26 cellular contexts compared by ENCODE assay signal in the genomic region with DNA sequence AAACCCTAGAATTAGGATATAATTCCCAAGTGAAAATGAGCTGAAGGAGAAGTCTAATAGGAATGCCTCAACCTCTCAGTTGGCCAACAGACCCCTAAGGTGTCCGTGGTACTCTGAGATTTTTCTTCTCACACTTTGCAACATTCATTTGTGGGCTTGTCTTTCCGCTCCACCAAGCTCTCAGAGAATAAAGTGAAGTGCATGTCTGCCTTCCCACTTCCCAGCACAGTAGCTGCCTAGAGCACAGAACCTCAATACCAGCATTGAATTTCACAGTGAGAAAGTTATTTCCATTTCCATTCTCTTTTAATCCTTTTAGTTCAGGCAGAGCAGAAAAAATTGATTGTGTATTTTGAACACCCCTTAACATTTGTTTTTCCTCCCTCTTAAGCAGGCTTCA.
DNase-seq lines count a peak whose midpoint lies in the region; ATAC-seq and TF ChIP-seq lines count a peak whose summit lies in the region.
"Had no signal": no experiment of that assay in that cellular context is flagged by ENCODE, and none has a peak within 500 bp of the region (broad histone marks: within the 10 kb centered on the region; RNA-seq: fewer than 3 reads in every experiment).

No MANE protein-coding gene starts in this region.

- peaks cover 2% of the 10 kb centered on the region for H3K9me1 ChIP-seq in IMR-90 (ENCODE audit: insufficient read depth, low read length)

- BruUV-seq in A673 (replicated peaks; lab: Mats Ljungman, UMichigan) (no TSS peak), IMR-90 (replicated peaks; lab: Mats Ljungman, UMichigan) (no TSS peak), OCI-LY7 (replicated peaks; lab: Mats Ljungman, UMichigan) (no TSS peak)

- TF ChIP-seq POLR2A in IMR-90 (IDR thresholded peaks at IDR 0.05; ENCODE audit: low read depth, low read length): no peak

- dilution Hi-C loops in IMR-90 (cut with HindIII; ENCODE audit: low sequenced_read_pairs, unreplicated experiment): no loop called here

- H3K27ac ChIP-seq in A673 (ENCODE audit: low read depth, low read length, poor library complexity, severe bottlenecking) (no peak overlapping the region), IMR-90 (ENCODE audit: insufficient read depth, low read length) (no peak overlapping the region), OCI-LY7 (ENCODE audit: low read depth, low read length, poor library complexity, severe bottlenecking) (no peak overlapping the region), mesendoderm (ENCODE audit: low read depth, low read length) (no peak overlapping the region)
- H3K27ac ChIP-seq: BLaER1 treated with 17β-estradiol and CSF1 and Interleukin-3, amounts not matched to agents 10 nM and 100 nM; SJSA1 had no signal

- no peak overlapping the region for H3K9ac ChIP-seq in IMR-90 (ENCODE audit: low read depth, low read length)
- H3K9ac ChIP-seq in mesendoderm (ENCODE audit: low read length): no peak overlapping the region
- H3K9ac ChIP-seq: BLaER1 treated with 17β-estradiol and CSF1 and Interleukin-3, amounts not matched to agents 10 nM and 100 nM had no signal

- H4K8ac ChIP-seq in IMR-90 (ENCODE audit: low read depth in 2 of 2, low read length in 2 of 2): no peak overlapping the region
- no peak overlapping the region for H4K8ac ChIP-seq in mesendoderm (ENCODE audit: low read depth, low read length)

- H3K4me1 ChIP-seq in A673 (ENCODE audit: insufficient read depth, low read length, poor library complexity, severe bottlenecking) (peaks cover 18% of the 10 kb centered on the region), IMR-90 (ENCODE audit: control insufficient read depth, insufficient read depth, low read length) (peaks cover 6% of the 10 kb centered on the region), OCI-LY7 (ENCODE audit: insufficient read depth, low read length, poor library complexity, severe bottlenecking) (peaks cover 12% of the 10 kb centered on the region), mesendoderm (ENCODE audit: control insufficient read depth, low read depth, low read length) (no peaks in the 10 kb centered on the region)
- H3K4me1 ChIP-seq: BLaER1 treated with 17β-estradiol and CSF1 and Interleukin-3, amounts not matched to agents 10 nM and 100 nM had no signal

- H2BK120ac ChIP-seq in IMR-90 (ENCODE audit: low read depth, low read length) (no peak overlapping the region), mesendoderm (ENCODE audit: low read depth, low read length) (no peak overlapping the region)

- H2AK9ac ChIP-seq in IMR-90 (replicated peaks; ENCODE audit: low read depth, low read length, poor library complexity): no peak overlapping the region

- DNase-seq in A673 (ENCODE audit: low spot score) (peak; percentile 45), IMR-90 (no peak), OCI-LY7 (ENCODE audit: low spot score) (no peak), kidney tubule cell (ENCODE audit: low spot score) (peak; percentile 34), NCI-H82 treated with DMSO at 0.1 percent for 48 hours (lab: John Stamatoyannopoulos, UW; ENCODE audit: unreplicated experiment) (no peak), mesendoderm (no peak)
- no peak for DNase-seq in activated CD4-positive, alpha-beta T cell treated with anti-CD3 and anti-CD28 coated beads, Interleukin-2, amount 50 U/mL, for 48 hours
- DNase-seq: AML-193; CD4-positive, alpha-beta T cell; DMS53; EL; GDM1; HCEC 1CT; Karpas-422; NCI-H1092; NCI-H1436; NCI-H2081 treated with DMSO at 0.1 percent for 48 hours; NCI-H446 treated with DMSO at 0.1 percent for 48 hours; NCI-H526; NCI-H82; Right ventricle myocardium superior; RPMI8226 had no signal

- H3K9me3 ChIP-seq in A673 (ENCODE audit: low read depth, low read length, poor library complexity, severe bottlenecking) (no peaks in the 10 kb centered on the region), IMR-90 (ENCODE audit: control insufficient read depth, insufficient read depth, low read length) (no peaks in the 10 kb centered on the region), OCI-LY7 (ENCODE audit: low read length) (peaks cover 5% of the 10 kb centered on the region; the same call in 1 of the 2 replicates)
- H3K9me3 ChIP-seq: BLaER1 treated with 17β-estradiol and CSF1 and Interleukin-3, amounts not matched to agents 10 nM and 100 nM; SJSA1 had no signal

- H3K9me2 ChIP-seq in OCI-LY7 (ENCODE audit: insufficient read depth, low read length): no peaks in the 10 kb centered on the region

- in situ Hi-C loops in IMR-90 (cut with MboI; ENCODE audit: low sequenced_read_pairs): no loop called here

- H2BK20ac ChIP-seq in IMR-90 (ENCODE audit: low read depth, low read length): 0 out of 2 replicates have a peak overlapping the region, but pooled peaks have one; percentile 24

- H2BK5ac ChIP-seq in IMR-90 (ENCODE audit: low read depth, low read length, poor library complexity, severe bottlenecking): no peak overlapping the region
- no peak overlapping the region for H2BK5ac ChIP-seq in mesendoderm (ENCODE audit: low read length)

- H3K4me3 ChIP-seq in A673 (ENCODE audit: low read depth, low read length, poor library complexity, severe bottlenecking): no peak overlapping the region
- no peak overlapping the region for H3K4me3 ChIP-seq in IMR-90 (ENCODE audit: insufficient read depth, low read depth, low read length)
- no peak overlapping the region for H3K4me3 ChIP-seq in OCI-LY7 (ENCODE audit: low read depth, low read length, poor library complexity, severe bottlenecking)
- no peak overlapping the region for H3K4me3 ChIP-seq in mesendoderm (ENCODE audit: low read length)
- H3K4me3 ChIP-seq: BLaER1 treated with 17β-estradiol and CSF1 and Interleukin-3, amounts not matched to agents 10 nM and 100 nM; GM12878; SJSA1 had no signal

- POLR2A ChIA-PET in A673 (lab: Charles Lee; ENCODE audit: low non-redundant PET): no interaction called here
- POLR2A ChIA-PET in IMR-90 (lab: Charles Lee; ENCODE audit: unreplicated experiment): no interaction called here
- POLR2A ChIA-PET in OCI-LY7 (lab: Charles Lee): interaction anchor here (0.6 to 1.7 kb wide), 6 partner anchors 12 to 418 kb away, joined by 3 to 13 read pairs (median 4); no protein-coding TSS in a partner anchor

- intact Hi-C loops in A673 (cut with micrococcal nuclease; ENCODE audit: unreplicated experiment): loop anchor here (10.0 kb wide), 1 partner anchor 57 kb away; no protein-coding TSS in a partner anchor
- intact Hi-C loops in IMR-90 (cut with micrococcal nuclease): no loop called here
- intact Hi-C loops in OCI-LY7 (cut with micrococcal nuclease; ENCODE audit: unreplicated experiment): no loop called here

- H3K27me3 ChIP-seq in A673 (replicated peaks; ENCODE audit: insufficient read depth, low read depth, low read length, poor library complexity) (no peaks in the 10 kb centered on the region), IMR-90 (ENCODE audit: control insufficient read depth, insufficient read depth, low read length) (no peaks in the 10 kb centered on the region), mesendoderm (ENCODE audit: insufficient read depth, low read length, poor library complexity) (no peaks in the 10 kb centered on the region)
- H3K27me3 ChIP-seq: BLaER1 treated with 17β-estradiol and CSF1 and Interleukin-3, amounts not matched to agents 10 nM and 100 nM; SJSA1 had no signal

- H2AK5ac ChIP-seq in IMR-90 (ENCODE audit: low read depth, low read length) (peak overlapping the region; percentile 46), mesendoderm (ENCODE audit: low read length) (no peak overlapping the region)

- H3K79me1 ChIP-seq in IMR-90 (ENCODE audit: low read depth in 1 of 2, low read length in 2 of 2) (no peaks in the 10 kb centered on the region), mesendoderm (ENCODE audit: low read length) (no peaks in the 10 kb centered on the region)

- 0 out of 2 replicates have a peak overlapping the region, but pooled peaks have one; percentile 59 for H3K4ac ChIP-seq in IMR-90 (ENCODE audit: low read depth, low read length)
- H3K4ac ChIP-seq in mesendoderm (ENCODE audit: low read depth, low read length): no peak overlapping the region

- no peak for TF ChIP-seq RAD21 in IMR-90 (IDR thresholded peaks at IDR 0.05; ENCODE audit: low read length)

- H3K36me3 ChIP-seq in A673 (ENCODE audit: insufficient read depth, low read length, poor library complexity, severe bottlenecking) (no peaks in the 10 kb centered on the region), IMR-90 (ENCODE audit: control insufficient read depth, insufficient read depth, low read length) (no peaks in the 10 kb centered on the region), OCI-LY7 (ENCODE audit: insufficient read depth, low read length) (no peaks in the 10 kb centered on the region), mesendoderm (ENCODE audit: control insufficient read depth, insufficient read depth, low read length) (no peaks in the 10 kb centered on the region)
- H3K36me3 ChIP-seq: BLaER1 treated with 17β-estradiol and CSF1 and Interleukin-3, amounts not matched to agents 10 nM and 100 nM; SJSA1 had no signal

- H3K79me2 ChIP-seq in OCI-LY7 (ENCODE audit: insufficient read depth, low read depth, low read length): no peaks in the 10 kb centered on the region
- no peaks in the 10 kb centered on the region for H3K79me2 ChIP-seq in mesendoderm (ENCODE audit: control insufficient read depth, insufficient read depth, low read length)

- H3K14ac ChIP-seq in IMR-90 (replicated peaks; ENCODE audit: low read depth, low read length): no peak overlapping the region

- H3K18ac ChIP-seq in IMR-90 (ENCODE audit: low read depth, low read length) (no peak overlapping the region), mesendoderm (ENCODE audit: low read length) (no peak overlapping the region)

- H3K56ac ChIP-seq in IMR-90 (ENCODE audit: extremely low read depth, insufficient read depth, low read length): no peak overlapping the region
- H3K56ac ChIP-seq in mesendoderm (ENCODE audit: low read length): no peak overlapping the region

- peak overlapping the region; percentile 13; the same call in 1 of the 2 replicates for H4K91ac ChIP-seq in IMR-90 (ENCODE audit: insufficient read depth, low read depth, low read length)

- H2AFZ ChIP-seq in IMR-90 (replicated peaks; ENCODE audit: low read length, poor library complexity) (no peak overlapping the region), OCI-LY7 (ENCODE audit: low read length) (peak overlapping the region; percentile 16; the same call in 1 of the 2 replicates)

- no peak overlapping the region for H4K5ac ChIP-seq in IMR-90 (ENCODE audit: low read depth, low read length)
- no peak overlapping the region for H4K5ac ChIP-seq in mesendoderm (ENCODE audit: low read length)

- CTCF ChIA-PET in A673 (lab: Charles Lee) (no interaction called here), IMR-90 (lab: Yijun Ruan, JAX) (no interaction called here), OCI-LY7 (lab: Charles Lee; ENCODE audit: unreplicated experiment) (interaction anchor here (0.9 kb wide), 1 partner anchor 30 kb away, joined by 3 read pairs; no protein-coding TSS in a partner anchor)

- no peak overlapping the region; the same call in 2 of the 3 replicates for H2BK15ac ChIP-seq in IMR-90 (ENCODE audit: low read depth, low read length)
- H2BK15ac ChIP-seq in mesendoderm (replicated peaks; ENCODE audit: low read depth): no peak overlapping the region

- no peak for ATAC-seq in IMR-90 (ENCODE audit: low read depth)
- no peak for ATAC-seq in HG03159 (IDR thresholded peaks at IDR 0.05; ENCODE audit: unreplicated experiment)
- ATAC-seq: GM12878 had no signal

- TF ChIP-seq CTCF in A673 (conservative IDR thresholded peaks at IDR 0.05; ENCODE audit: low read depth, low read length) (no peak), IMR-90 (conservative IDR thresholded peaks at IDR 0.05; ENCODE audit: low read depth, low read length) (no peak), OCI-LY7 (conservative IDR thresholded peaks at IDR 0.05; ENCODE audit: low read length) (no peak)

- no peak overlapping the region for H3K23ac ChIP-seq in IMR-90 (ENCODE audit: low read depth, low read length)
- no peak overlapping the region for H3K23ac ChIP-seq in mesendoderm (ENCODE audit: low read length)

- 80% methylated on average over 1 of the region's 2 CpGs; no CpG with 5 or more reads in 1 of the 2 experiments for WGBS in IMR-90 (ENCODE audit: extremely low coverage in 2 of 2, insufficient read length in 1 of 2), 2 experiments
- WGBS in mesendoderm (ENCODE audit: extremely low coverage, insufficient coverage, low lambda C conversion rate): no CpG with 5 or more reads among the region's 2 CpGs

- H4K20me1 ChIP-seq in IMR-90 (ENCODE audit: insufficient read depth, low read length): no peaks in the 10 kb centered on the region
- no peaks in the 10 kb centered on the region for H4K20me1 ChIP-seq in OCI-LY7 (ENCODE audit: insufficient read depth, low read length)
- H4K20me1 ChIP-seq: BLaER1 treated with 17β-estradiol and CSF1 and Interleukin-3, amounts not matched to agents 10 nM and 100 nM had no signal

- no peak overlapping the region for H3K4me2 ChIP-seq in IMR-90 (ENCODE audit: low read depth, low read length)
- no peak overlapping the region for H3K4me2 ChIP-seq in OCI-LY7 (ENCODE audit: low read length)
- H3K4me2 ChIP-seq in mesendoderm (ENCODE audit: low read length): no peak overlapping the region
- H3K4me2 ChIP-seq: BLaER1 treated with 17β-estradiol and CSF1 and Interleukin-3, amounts not matched to agents 10 nM and 100 nM had no signal

Comparison
In these comparisons a context has a peak if more than half of its experiments do, and no peak if none do; other contexts are left out.
1. DNase-seq: peak in A673 (single experiment) and kidney tubule cell (single experiment); none in IMR-90 (single experiment), OCI-LY7 (single experiment), activated CD4-positive, alpha-beta T cell treated with anti-CD3 and anti-CD28 coated beads, Interleukin-2, amount 50 U/mL, for 48 hours (0 of 2), NCI-H82 treated with DMSO at 0.1 percent for 48 hours (single experiment) and mesendoderm (single experiment).